Comparison of ENCODE assay signal across 8 cellular contexts in genomic region chr2:241148891-241149674, GRCh38. TPM values are rescaled to one million over a fixed set of nuclear protein-coding genes. Genes with fewer than 3 reads are reported as not detected.
DNase-seq lines count a peak whose midpoint lies in the region; ATAC-seq and TF ChIP-seq lines count a peak whose summit lies in the region.

Gene PASK, minus strand, starts transcription at chr2:241149472. Its CDS starts 6,440 bp downstream, at chr2:241143032.

- under 1% methylated on average over 88 of the region's 88 CpGs for WGBS in liver

- ATAC-seq in GM19397 (IDR thresholded peaks at IDR 0.05; ENCODE audit: unreplicated experiment) (peak; percentile 64), HG03565 (IDR thresholded peaks at IDR 0.05; ENCODE audit: unreplicated experiment) (peak; percentile 59)

- DNase-seq in CD1c-positive myeloid dendritic cell (ENCODE audit: extremely low spot score) (peak; percentile 97), NCI-H774 (lab: John Stamatoyannopoulos, UW) (peak; percentile 97), dermis microvascular lymphatic vessel endothelial cell (ENCODE audit: low read depth in 2 of 2) (peak; percentile 85 to 95)
- peak; percentile 74 to 92 for DNase-seq in activated CD4-positive, alpha-beta T cell treated with anti-CD3 and anti-CD28 coated beads, Interleukin-2, amount 50 U/mL, for 24 hours (ENCODE audit: low read depth in 1 of 2, low spot score in 1 of 2)
- DNase-seq in stimulated activated CD4-positive, alpha-beta T cell treated with anti-CD3 and anti-CD28 coated beads, Interleukin-4, amount 100 ng/mL, for 1 hour = peak; percentile 91

- H3K4me1 ChIP-seq in liver (ENCODE audit: control insufficient read depth in 4 of 4, insufficient read depth in 4 of 4, low read length in 3 of 4) = peaks cover 3 to 26% (median 19%) of the 10 kb centered on the region in 4 donors

- H3K4me3 ChIP-seq in liver (ENCODE audit: low read depth in 1 of 3, low read length in 3 of 3) = peak within 1 kb of the TSS; percentile 83 to 98 (median 96)

- no peaks in the 10 kb centered on the region for H3K27me3 ChIP-seq in liver (ENCODE audit: control insufficient read depth in 4 of 4, insufficient read depth in 4 of 4, low read length in 3 of 4)

- no peak for TF ChIP-seq CTCF in liver (IDR thresholded peaks at IDR 0.05; ENCODE audit: low read depth, low read length, missing input control)

- no peaks in the 10 kb centered on the region for H3K9me3 ChIP-seq in liver (ENCODE audit: control insufficient read depth in 4 of 4, low read length in 3 of 4)

- peak within 1 kb of the TSS; percentile 55 to 64 for H3K27ac ChIP-seq in liver (ENCODE audit: low read depth in 1 of 2, low read length in 2 of 2)

- TF ChIP-seq RAD21 in liver (IDR thresholded peaks at IDR 0.05) = peak in 1 of 2 donors; percentile 6

- H3K36me3 ChIP-seq in liver (ENCODE audit: control insufficient read depth in 4 of 4, insufficient read depth in 3 of 4, low read depth in 1 of 4, low read length in 3 of 4) = peaks cover 0 to 2% (median 0%) of the 10 kb centered on the region in 4 donors

- peak within 1 kb of the TSS in 1 of 2 donors; percentile 24 for H3K9ac ChIP-seq in liver (ENCODE audit: low read depth in 1 of 2, low read length in 2 of 2)

TF ChIP-seq in liver, 16 proteins besides CTCF, POLR2A, EP300 and RAD21:
- TF ChIP-seq SP1 (IDR thresholded peaks at IDR 0.05) (peak; percentile 56), YY1 (IDR thresholded peaks at IDR 0.05) (peak; percentile 42), RXRA (IDR thresholded peaks at IDR 0.05) (no peak)

RNA-seq across cellular contexts. Expression of gene PASK, which starts in this region (rescaled TPM):
- total RNA-seq in dermis microvascular lymphatic vessel endothelial cell (5.8 and 13.0 TPM in 2 replicates), liver (1 to 10 TPM; 3.9 to 8.8 TPM)
- polyA plus RNA-seq in liver = 1 to 10 TPM in 1 of 2 donors, under 1 TPM in 1; 0.96 to 1.8 TPM

Comparison
In these comparisons a context has a peak if more than half of its experiments do, and no peak if none do; other contexts are left out.
1. Peak in every context shown above with its lines: DNase-seq, ATAC-seq, H3K4me3 ChIP-seq and H3K27ac ChIP-seq.